20 cellular contexts compared by ENCODE assay signal in the genomic region with DNA sequence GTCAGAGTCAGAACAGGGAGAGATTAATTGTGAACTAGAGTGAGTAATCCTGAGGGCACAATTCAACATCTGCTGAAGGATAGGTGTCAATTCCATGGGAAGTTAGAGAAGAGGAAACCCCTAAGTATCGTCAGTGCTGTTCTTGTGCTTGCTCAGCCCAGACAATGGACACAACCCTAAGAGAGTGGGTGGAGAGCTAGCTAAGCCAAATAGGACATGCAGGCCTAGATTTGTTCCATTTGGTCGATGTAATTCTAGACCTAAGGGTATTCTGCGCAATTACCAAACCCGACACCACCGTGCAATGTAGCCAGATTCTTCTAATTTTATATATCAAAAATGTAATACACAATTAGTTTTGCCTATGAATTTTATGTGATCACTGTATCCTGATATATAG.
"Had no signal": no experiment of that assay in that cellular context is flagged by ENCODE, and none has a peak within 500 bp of the region (broad histone marks: within the 10 kb centered on the region; RNA-seq: fewer than 3 reads in every experiment).

No MANE protein-coding gene starts in this region.

- ATAC-seq: HepG2, K562 had no signal

- H3K27me3 ChIP-seq: Peyer's patch, SJSA1 had no signal

- DNase-seq: MV-4-11, NCI-H1048, NCI-H1105, NCI-H1417, NCI-H187, NCI-H2029, NCI-H2081 treated with DMSO at 0.1 percent for 48 hours, NCI-H2227 treated with DMSO at 0.1 percent for 48 hours, NCI-H524, NCI-H526 treated with DMSO at 0.1 percent for 48 hours, NCI-H774, OCI-M1, PC-9, Peyer's patch, Right ventricle myocardium superior, SIG-M5 had no signal

- H3K4me3 ChIP-seq: K562, PC-9, Peyer's patch, SJSA1, SK-N-MC had no signal

- H3K4me1 ChIP-seq: Peyer's patch, SJSA1 had no signal

- H3K36me3 ChIP-seq: Peyer's patch, SJSA1 had no signal

- H3K27ac ChIP-seq: PC-9, Peyer's patch, SJSA1, SK-N-MC had no signal

- H3K9me3 ChIP-seq: Peyer's patch, SJSA1 had no signal

- H3K4me2 ChIP-seq: PC-9 had no signal

- H2AFZ ChIP-seq: PC-9 had no signal
